ENCODE assay signal across 26 cellular contexts in the genomic region with DNA sequence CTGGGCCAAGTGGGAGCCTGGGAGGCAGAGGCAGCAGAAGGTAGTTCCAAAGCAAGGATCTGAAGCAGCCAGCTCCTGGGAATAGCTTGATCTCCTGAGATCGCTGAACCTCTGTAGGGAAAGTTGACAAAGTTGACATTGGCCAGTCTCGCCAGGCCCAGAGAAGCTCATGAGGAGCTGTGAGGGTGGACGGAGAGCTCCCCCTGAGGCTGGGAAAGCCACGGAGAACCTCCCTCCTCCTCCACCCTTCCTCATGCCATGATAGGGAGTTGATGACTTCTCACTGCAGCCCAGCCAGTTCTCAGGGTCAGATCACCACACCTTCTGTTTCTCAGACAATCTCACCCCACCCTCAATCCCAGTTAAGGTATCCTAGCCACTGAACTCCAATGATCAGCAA. TPM values are rescaled to one million over a fixed set of nuclear protein-coding genes. Genes with fewer than 3 reads are reported as not detected.
"Had no signal": no experiment of that assay in that cellular context is flagged by ENCODE, and none has a peak within 500 bp of the region (broad histone marks: within the 10 kb centered on the region; RNA-seq: fewer than 3 reads in every experiment).

No MANE protein-coding gene starts in this region.

- H3K36me3 ChIP-seq: adrenal gland had no signal

- H3K27me3 ChIP-seq: adrenal gland had no signal

- H3K9ac ChIP-seq: KMS-11, SK-N-SH had no signal

- H3K4me1 Mint-ChIP-seq: activated CD4-positive, alpha-beta T cell treated with anti-CD3 and anti-CD28 coated beads for 36 hours; activated naive CD8-positive, alpha-beta T cell treated with anti-CD3 and anti-CD28 coated beads, Interleukin-2, amount 10 ng/mL, durations not matched to agents 7 days and 5 days had no signal

- H3K27ac Mint-ChIP-seq: activated CD4-positive, alpha-beta T cell treated with anti-CD3 and anti-CD28 coated beads for 36 hours; activated CD8-positive, alpha-beta T cell treated with anti-CD3 and anti-CD28 coated beads for 36 hours; activated naive CD8-positive, alpha-beta T cell treated with anti-CD3 and anti-CD28 coated beads, Interleukin-2, amount 10 ng/mL, durations not matched to agents 7 days and 5 days had no signal

- H3K27ac ChIP-seq: adrenal gland, KMS-11 had no signal

- DNase-seq: activated CD4-positive, alpha-beta T cell treated with anti-CD3 and anti-CD28 coated beads for 36 hours; activated CD4-positive, CD25-positive, alpha-beta regulatory T cell; activated CD8-positive, alpha-beta memory T cell treated with anti-CD3 and anti-CD28 coated beads, Interleukin-2, amount 50 U/mL, for 4 hours; activated CD8-positive, alpha-beta T cell treated with anti-CD3 and anti-CD28 coated beads for 36 hours; activated naive CD4-positive, alpha-beta T cell treated with anti-CD3 and anti-CD28 coated beads, Interleukin-2, amount 50 U/mL, for 16 hours; activated naive CD8-positive, alpha-beta T cell treated with anti-CD3 and anti-CD28 coated beads, Interleukin-2, amount 10 ng/mL, durations not matched to agents 7 days and 5 days; adrenal gland; anterior cingulate cortex; cerebellar nuclear complex; MV-4-11; NCI-H1092 treated with DMSO at 0.1 percent for 48 hours; NCI-H146; NCI-H187 treated with DMSO at 0.1 percent for 48 hours; NCI-H2081 treated with DMSO at 0.1 percent for 48 hours; NCI-H446; NCI-H524; NK-92 treated with Interleukin-12 subunit alpha and Interleukin-12 subunit beta, amount 100 ng/mL, for 24 hours; OCI-M1; RPMI8226; SK-N-SH had no signal

- H3K4me2 ChIP-seq: KMS-11, SK-N-SH had no signal

- H3K27me3 Mint-ChIP-seq: activated CD4-positive, alpha-beta T cell treated with anti-CD3 and anti-CD28 coated beads for 36 hours; activated CD8-positive, alpha-beta T cell treated with anti-CD3 and anti-CD28 coated beads for 36 hours; activated naive CD8-positive, alpha-beta T cell treated with anti-CD3 and anti-CD28 coated beads, Interleukin-2, amount 10 ng/mL, durations not matched to agents 7 days and 5 days had no signal

- ATAC-seq: activated CD4-positive, alpha-beta T cell treated with anti-CD3 and anti-CD28 coated beads for 36 hours; activated CD8-positive, alpha-beta T cell treated with anti-CD3 and anti-CD28 coated beads for 36 hours; Panc1; Right ventricle myocardium inferior had no signal

- H3K9me3 Mint-ChIP-seq: activated CD8-positive, alpha-beta T cell treated with anti-CD3 and anti-CD28 coated beads for 36 hours; activated naive CD8-positive, alpha-beta T cell treated with anti-CD3 and anti-CD28 coated beads, Interleukin-2, amount 10 ng/mL, durations not matched to agents 7 days and 5 days had no signal

- H3K36me3 Mint-ChIP-seq: activated naive CD8-positive, alpha-beta T cell treated with anti-CD3 and anti-CD28 coated beads, Interleukin-2, amount 10 ng/mL, durations not matched to agents 7 days and 5 days had no signal

- H3K4me3 Mint-ChIP-seq: activated CD4-positive, alpha-beta T cell treated with anti-CD3 and anti-CD28 coated beads for 36 hours; activated CD8-positive, alpha-beta T cell treated with anti-CD3 and anti-CD28 coated beads for 36 hours; activated naive CD8-positive, alpha-beta T cell treated with anti-CD3 and anti-CD28 coated beads, Interleukin-2, amount 10 ng/mL, durations not matched to agents 7 days and 5 days had no signal

- H3K4me3 ChIP-seq: adrenal gland had no signal

- H3K9me3 ChIP-seq: adrenal gland, SK-N-SH had no signal

RNA-seq across cellular contexts. Expression of a gene that starts 30.4 kb away (rescaled TPM):
- total RNA-seq: activated CD4-positive, alpha-beta T cell treated with anti-CD3 and anti-CD28 coated beads for 36 hours; activated CD8-positive, alpha-beta T cell treated with anti-CD3 and anti-CD28 coated beads for 36 hours; activated naive CD8-positive, alpha-beta T cell treated with anti-CD3 and anti-CD28 coated beads, Interleukin-2, amount 10 ng/mL, durations not matched to agents 7 days and 5 days; adrenal gland; cardiac septum; MCF 10A; Right ventricle myocardium inferior; T-helper 1 cell treated with Interleukin-12 subunit alpha and Interleukin-12 subunit beta and Interleukin-4 antibody, amounts not matched to agents 30 ng/mL and 1 ng/mL, for 36 hours had no signal
- polyA plus RNA-seq: adrenal gland, SK-N-SH had no signal
